Comparison of ENCODE assay signal across 35 cellular contexts in genomic region chr3:79380581-79380980, GRCh38.
"Had no signal": no experiment of that assay in that cellular context is flagged by ENCODE, and none has a peak within 500 bp of the region (broad histone marks: within the 10 kb centered on the region; RNA-seq: fewer than 3 reads in every experiment).

No MANE protein-coding gene starts in this region.

- H3K27ac ChIP-seq: adrenal gland, body of pancreas, cardiac muscle cell, colonic mucosa, foreskin keratinocyte, heart right ventricle, lower lobe of right lung, pancreas, psoas muscle, right atrium auricular region, suprapubic skin, tibial artery, WERI-Rb-1 had no signal

- H3K4me1 Mint-ChIP-seq: activated naive CD8-positive, alpha-beta T cell treated with anti-CD3 and anti-CD28 coated beads for 36 hours; naive thymus-derived CD8-positive, alpha-beta T cell; stimulated activated naive B cell treated with anti-CD40 and anti-IgM and Interleukin-4, amounts not matched to agents 10 μg/mL and 1 μg/mL and 100 μg/mL, for 72 hours had no signal

- DNase-seq: activated CD4-positive, alpha-beta T cell treated with anti-CD3 and anti-CD28 coated beads for 48 hours; activated CD4-positive, alpha-beta T cell treated with anti-CD3 and anti-CD28 coated beads, Interleukin-2, amount 50 U/mL, for 48 hours; activated CD8-positive, alpha-beta memory T cell treated with anti-CD3 and anti-CD28 coated beads for 24 hours; activated effector memory CD4-positive, alpha-beta T cell treated with anti-CD3 and anti-CD28 coated beads, Interleukin-2, amount 50 U/mL, for 16 hours; activated naive CD4-positive, alpha-beta T cell treated with anti-CD3 and anti-CD28 coated beads for 36 hours; activated naive CD8-positive, alpha-beta T cell treated with anti-CD3 and anti-CD28 coated beads for 36 hours; activated T-cell treated with anti-CD3 and anti-CD28 coated beads, Interleukin-2, amount 50 U/mL, for 1 hour; adrenal gland; aorta; body of pancreas; cerebellar nuclear complex; colonic mucosa; effector CD8-positive, alpha-beta T cell; foreskin keratinocyte; heart right ventricle; lower lobe of right lung; mesenchymal stem cell; naive thymus-derived CD8-positive, alpha-beta T cell; nucleus accumbens; pancreas; psoas muscle; stimulated activated CD4-positive, alpha-beta T cell treated with anti-CD3 and anti-CD28 coated beads, Interleukin-15, amount 100 ng/mL, for 24 hours; stimulated activated CD4-positive, alpha-beta T cell treated with anti-CD3 and anti-CD28 coated beads, Interleukin-2, amount 100 ng/mL, for 24 hours; stimulated activated naive B cell treated with anti-CD40 and anti-IgM and Interleukin-4, amounts not matched to agents 10 μg/mL and 1 μg/mL and 100 μg/mL, for 72 hours; tibial artery; WERI-Rb-1 had no signal

- H3K9me3 Mint-ChIP-seq: activated T-helper 1 cell treated with anti-CD3 and anti-CD28 coated beads, Interleukin-12 subunit alpha, Interleukin-12 subunit beta, Interleukin-2, Interleukin-4 antibody, amounts not matched to agents 30 ng/mL and 10 ng/mL and 1 ng/mL, durations not matched to agents 14 hours and 24 hours and 36 hours had no signal

- H3K36me3 Mint-ChIP-seq: activated naive CD8-positive, alpha-beta T cell treated with anti-CD3 and anti-CD28 coated beads for 36 hours; naive thymus-derived CD8-positive, alpha-beta T cell; stimulated activated naive B cell treated with anti-CD40 and anti-IgM and Interleukin-4, amounts not matched to agents 10 μg/mL and 1 μg/mL and 100 μg/mL, for 72 hours had no signal

- H3K9me3 ChIP-seq: adrenal gland, body of pancreas, colonic mucosa, heart right ventricle, lower lobe of right lung, pancreas, psoas muscle, right atrium auricular region, suprapubic skin, tibial artery had no signal

- H3K27ac Mint-ChIP-seq: activated naive CD4-positive, alpha-beta T cell treated with anti-CD3 and anti-CD28 coated beads for 36 hours; activated naive CD8-positive, alpha-beta T cell treated with anti-CD3 and anti-CD28 coated beads for 36 hours; activated T-helper 1 cell treated with anti-CD3 and anti-CD28 coated beads, Interleukin-12 subunit alpha, Interleukin-12 subunit beta, Interleukin-2, Interleukin-4 antibody, amounts not matched to agents 30 ng/mL and 10 ng/mL and 1 ng/mL, durations not matched to agents 14 hours and 24 hours and 36 hours; naive thymus-derived CD8-positive, alpha-beta T cell; stimulated activated naive B cell treated with anti-CD40 and anti-IgM and Interleukin-4, amounts not matched to agents 10 μg/mL and 1 μg/mL and 100 μg/mL, for 72 hours had no signal

- ATAC-seq: activated CD4-positive, CD25-positive, alpha-beta regulatory T cell treated with anti-CD3 and anti-CD28 coated beads, Interleukin-2, amount 50 U/mL, for 24 hours; body of pancreas; foreskin keratinocyte; heart right ventricle; left lobe of liver; lower lobe of right lung; naive thymus-derived CD8-positive, alpha-beta T cell; pancreas; psoas muscle; stimulated activated naive B cell treated with anti-CD40 and anti-IgM and Interleukin-4, amounts not matched to agents 10 μg/mL and 1 μg/mL and 100 μg/mL, for 72 hours had no signal

- H3K27me3 ChIP-seq: adrenal gland, body of pancreas, cardiac muscle cell, colonic mucosa, foreskin keratinocyte, heart right ventricle, pancreas, right atrium auricular region, suprapubic skin, tibial artery had no signal

- H3K4me1 ChIP-seq: adrenal gland, body of pancreas, colonic mucosa, heart right ventricle, lower lobe of right lung, pancreas, psoas muscle, right atrium auricular region, tibial artery had no signal

- H3K36me3 ChIP-seq: adrenal gland, cardiac muscle cell, colonic mucosa, heart right ventricle, lower lobe of right lung, pancreas, right atrium auricular region, suprapubic skin, tibial artery, WERI-Rb-1 had no signal

- FAIRE-seq: endometrium, pancreas, TTC549 had no signal

- H3K4me3 Mint-ChIP-seq: activated naive CD4-positive, alpha-beta T cell treated with anti-CD3 and anti-CD28 coated beads for 36 hours; activated naive CD8-positive, alpha-beta T cell treated with anti-CD3 and anti-CD28 coated beads for 36 hours; activated T-helper 1 cell treated with anti-CD3 and anti-CD28 coated beads, Interleukin-12 subunit alpha, Interleukin-12 subunit beta, Interleukin-2, Interleukin-4 antibody, amounts not matched to agents 30 ng/mL and 10 ng/mL and 1 ng/mL, durations not matched to agents 14 hours and 24 hours and 36 hours; naive thymus-derived CD8-positive, alpha-beta T cell; neural crest cell; stimulated activated naive B cell treated with anti-CD40 and anti-IgM and Interleukin-4, amounts not matched to agents 10 μg/mL and 1 μg/mL and 100 μg/mL, for 72 hours had no signal

- H3K27me3 Mint-ChIP-seq: activated naive CD8-positive, alpha-beta T cell treated with anti-CD3 and anti-CD28 coated beads for 36 hours; naive thymus-derived CD8-positive, alpha-beta T cell; stimulated activated naive B cell treated with anti-CD40 and anti-IgM and Interleukin-4, amounts not matched to agents 10 μg/mL and 1 μg/mL and 100 μg/mL, for 72 hours had no signal

- H3K4me3 ChIP-seq: adrenal gland, body of pancreas, cardiac muscle cell, colonic mucosa, heart right ventricle, lower lobe of right lung, pancreas, psoas muscle, right atrium auricular region, suprapubic skin, tibial artery had no signal
